In the genomic region with DNA sequence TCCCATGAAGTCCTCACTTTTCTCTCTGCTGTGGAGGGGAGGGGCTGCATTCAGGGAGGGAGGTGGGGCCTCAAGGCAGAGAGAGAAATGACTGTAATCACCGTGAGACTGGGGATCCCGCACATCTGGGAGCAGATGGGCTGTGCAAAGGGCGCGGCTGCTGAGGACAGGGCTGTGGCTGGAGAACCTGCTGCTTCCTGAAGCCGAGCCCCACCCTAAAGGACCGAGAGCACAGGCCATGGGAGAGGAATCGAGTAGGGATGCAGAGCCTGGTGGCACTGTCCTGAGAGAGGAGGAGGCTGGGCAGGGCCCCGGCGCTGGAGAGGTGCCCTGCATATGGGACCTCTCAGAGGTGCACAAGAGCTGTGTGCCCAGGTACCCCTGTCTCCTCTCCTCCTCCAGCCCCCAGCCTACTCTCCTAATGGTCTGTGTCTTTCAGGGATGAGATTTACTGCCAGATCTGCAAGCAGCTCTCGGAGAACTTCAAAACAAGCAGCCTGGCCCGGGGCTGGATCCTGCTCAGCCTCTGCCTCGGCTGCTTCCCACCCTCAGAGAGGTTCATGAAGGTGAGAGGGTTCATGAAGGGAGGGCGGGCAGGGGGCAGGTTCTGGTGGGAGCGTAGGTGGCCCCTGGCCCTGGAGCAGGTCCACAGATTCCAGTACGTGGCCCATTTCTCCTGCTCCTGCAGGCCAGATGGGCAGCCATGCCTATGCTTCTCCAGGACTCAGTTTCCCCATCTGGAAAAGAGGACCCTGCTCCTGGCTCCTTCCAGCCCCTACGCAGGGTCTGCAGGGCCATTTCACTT, we compare ENCODE assay signal across 15 cellular contexts. TPM values are rescaled to one million over a fixed set of nuclear protein-coding genes. Genes with fewer than 3 reads are reported as not detected.
DNase-seq lines count a peak whose midpoint lies in the region; ATAC-seq and TF ChIP-seq lines count a peak whose summit lies in the region.
"Had no signal": no experiment of that assay in that cellular context is flagged by ENCODE, and none has a peak within 500 bp of the region (broad histone marks: within the 10 kb centered on the region; RNA-seq: fewer than 3 reads in every experiment).

No MANE protein-coding gene starts in this region.

- H4K20me1 ChIP-seq in BLaER1 treated with 17β-estradiol and CSF1 and Interleukin-3, amounts not matched to agents 10 nM and 100 nM = peaks cover 0 to 8% (median 0%) of the 10 kb centered on the region in 11 experiments; a peak in 4 of 22 replicates

- H3K27me3 ChIP-seq in BLaER1 treated with 17β-estradiol and CSF1 and Interleukin-3, amounts not matched to agents 10 nM and 100 nM = peaks cover 0 to 35% (median 0%) of the 10 kb centered on the region in 11 experiments; a peak in 5 of 22 replicates
- no peaks in the 10 kb centered on the region for H3K27me3 ChIP-seq in adrenal gland
- H3K27me3 ChIP-seq: dorsolateral prefrontal cortex had no signal

- ATAC-seq in GM18511 (IDR thresholded peaks at IDR 0.05; ENCODE audit: unreplicated experiment) (peak; percentile 51), natural killer cell (no peak)
- ATAC-seq: HCT116 had no signal

- TF ChIP-seq CTCF in adrenal gland (IDR thresholded peaks at IDR 0.05) = no peak
- TF ChIP-seq CTCF in natural killer cell (IDR thresholded peaks at IDR 0.05) = no peak

- peaks cover 0 to 9% (median 0%) of the 10 kb centered on the region in 11 experiments; a peak in 3 of 22 replicates for H3K9me3 ChIP-seq in BLaER1 treated with 17β-estradiol and CSF1 and Interleukin-3, amounts not matched to agents 10 nM and 100 nM (replicated peaks in 1 of 11)
- H3K9me3 ChIP-seq in adrenal gland (replicated peaks in 1 of 3) = no peaks in the 10 kb centered on the region

- DNase-seq in adrenal gland (peak in 4 of 7 donors; percentile 1 to 30 (median 11)), natural killer cell (peak; percentile 5), superior temporal gyrus (ENCODE audit: extremely low spot score) (no peak), NCI-H446 treated with DMSO at 0.1 percent for 48 hours (lab: John Stamatoyannopoulos, UW) (no peak), AG20443 (ENCODE audit: low spot score) (no peak), EL (no peak)
- DNase-seq: NCI-H2171; stimulated activated CD4-positive, alpha-beta T cell treated with anti-CD3 and anti-CD28 coated beads, Interleukin-4, amount 100 ng/mL, for 1 hour; stimulated activated naive CD4-positive, alpha-beta T cell treated with Interleukin-2 at 50 U/mL for 16 hours had no signal

- H3K4me2 ChIP-seq in BLaER1 treated with 17β-estradiol and CSF1 and Interleukin-3, amounts not matched to agents 10 nM and 100 nM = peak overlapping the region; percentile 39 to 99 (median 87)

- peaks cover 12 to 15% of the 10 kb centered on the region in 2 donors for H3K27me3 Mint-ChIP-seq in natural killer cell (ENCODE audit: low read depth in 2 of 2)

- no peaks in the 10 kb centered on the region for H3K36me3 Mint-ChIP-seq in natural killer cell

- peaks cover 37 to 97% (median 82%) of the 10 kb centered on the region in 10 experiments; a peak in 19 of 20 replicates for H3K4me1 ChIP-seq in BLaER1 treated with 17β-estradiol and CSF1 and Interleukin-3, amounts not matched to agents 10 nM and 100 nM
- no peaks in the 10 kb centered on the region for H3K4me1 ChIP-seq in adrenal gland (replicated peaks in 1 of 2)

- H3K4me3 ChIP-seq in BLaER1 treated with 17β-estradiol and CSF1 and Interleukin-3, amounts not matched to agents 10 nM and 100 nM = peak overlapping the region in 2 of 10 experiments; percentile 28 to 41; a peak in 3 of 20 replicates
- no peak overlapping the region for H3K4me3 ChIP-seq in adrenal gland
- H3K4me3 ChIP-seq: dorsolateral prefrontal cortex had no signal

- no peaks in the 10 kb centered on the region for H3K36me3 ChIP-seq in BLaER1 treated with 17β-estradiol and CSF1 and Interleukin-3, amounts not matched to agents 10 nM and 100 nM
- H3K36me3 ChIP-seq in adrenal gland (replicated peaks in 1 of 2) = no peaks in the 10 kb centered on the region

- no peaks in the 10 kb centered on the region for H3K9me3 Mint-ChIP-seq in natural killer cell

- H3K27ac Mint-ChIP-seq in natural killer cell = no peak overlapping the region

- 69 to 78% (median 76%) methylated on average over 14 to 16 of the region's 16 CpGs for whole genome bisulfite sequencing in adrenal gland, 4 donors

- H3K4me3 Mint-ChIP-seq in natural killer cell = no peak overlapping the region

- H3K27ac ChIP-seq in BLaER1 treated with 17β-estradiol and CSF1 and Interleukin-3, amounts not matched to agents 10 nM and 100 nM = peak overlapping the region in 2 of 11 experiments; percentile 27 to 37; a peak in 1 of 22 replicates
- no peak overlapping the region for H3K27ac ChIP-seq in adrenal gland
- H3K27ac ChIP-seq: dorsolateral prefrontal cortex, RWPE1 had no signal

- H3K4me1 Mint-ChIP-seq in natural killer cell = peaks cover 8% of the 10 kb centered on the region in 2 donors

- peak overlapping the region in 2 of 11 experiments; percentile 40 to 47; a peak in 2 of 22 replicates for H3K9ac ChIP-seq in BLaER1 treated with 17β-estradiol and CSF1 and Interleukin-3, amounts not matched to agents 10 nM and 100 nM

- no peak for TF ChIP-seq POLR2A in adrenal gland (IDR thresholded peaks at IDR 0.05)

- intact Hi-C loops in adrenal gland (cut with DNase I) = no loop called here
- intact Hi-C loops in natural killer cell (cut with micrococcal nuclease) = no loop called here

RNA-seq across cellular contexts. Expression of gene GPR17, which starts 25.9 kb away (rescaled TPM):
- total RNA-seq in adrenal gland (under 1 TPM in 1 of 8 donors, not detected in 7; 0.11 TPM), natural killer cell (not detected)
- polyA plus RNA-seq in adrenal gland = 1 to 10 TPM in 1 of 3 donors, under 1 TPM in 1, not detected in 1; 0.54 to 2.0 TPM
- total RNA-seq: renal cortical epithelial cell had no signal

RNA-seq across cellular contexts. Expression of gene LIMS2, which starts 55.2 kb away (rescaled TPM):
- 10 to 100 TPM in 7 of 8 donors, 1 to 10 TPM in 1; 8.7 to 32.3 (median 16.1) TPM for total RNA-seq in adrenal gland
- polyA plus RNA-seq in adrenal gland = 100 to 1,000 TPM in 2 of 3 donors, 1 to 10 TPM in 1; 3.8 to 142 (median 107) TPM
- total RNA-seq in natural killer cell = under 1 TPM in 2 of 3 donors, not detected in 1; 0.15 to 0.16 TPM

Comparison
In these comparisons a context has a peak if more than half of its experiments do, and no peak if none do; other contexts are left out.
1. DNase-seq: peak in adrenal gland (4 of 7) and natural killer cell (single experiment); none in superior temporal gyrus (single experiment), NCI-H446 treated with DMSO at 0.1 percent for 48 hours (single experiment), AG20443 (single experiment) and EL (single experiment).
2. RNA of gene LIMS2, which starts 55.2 kb away (total RNA-seq): 8.7 to 32.3 TPM in adrenal gland; 0.15 to 0.16 TPM in natural killer cell; every median in the first group is over 4 times any median in the second.